9 cellular contexts compared by ENCODE assay signal in genomic region chr6:31701666-31702420, GRCh38. TPM values are rescaled to one million over a fixed set of nuclear protein-coding genes. Genes with fewer than 3 reads are reported as not detected.
A peak's percentile ranks its signal among the peaks of the same experiment; 100 is the strongest.
DNase-seq lines count a peak whose midpoint lies in the region; ATAC-seq and TF ChIP-seq lines count a peak whose summit lies in the region.
"Had no signal": no experiment of that assay in that cellular context is flagged by ENCODE, and none has a peak within 500 bp of the region (broad histone marks: within the 10 kb centered on the region; RNA-seq: fewer than 3 reads in every experiment).

No MANE protein-coding gene starts in this region.

- peak overlapping the region in 1 of 2 experiments; percentile 19 for H3K14ac ChIP-seq in mesenchymal stem cell (ENCODE audit: low read length in 2 of 2)

- no peaks in the 10 kb centered on the region for H3K9me3 Mint-ChIP-seq in chondrocyte (ENCODE audit: low read depth)

- H3K27me3 ChIP-seq in mesenchymal stem cell (ENCODE audit: control insufficient read depth in 1 of 2, insufficient read depth in 1 of 2, low read length in 2 of 2), result no peaks in the 10 kb centered on the region

- TF ChIP-seq CTCF in chondrocyte (IDR thresholded peaks at IDR 0.05), result no peak

- H2BK120ac ChIP-seq in mesenchymal stem cell (ENCODE audit: low read depth, low read length), result no peak overlapping the region

- no peak overlapping the region for H2BK5ac ChIP-seq in mesenchymal stem cell (ENCODE audit: low read depth, low read length, poor library complexity, severe bottlenecking)

- peak overlapping the region in 1 of 2 experiments; percentile 41 for H3K18ac ChIP-seq in mesenchymal stem cell (ENCODE audit: low read depth in 1 of 2, low read length in 2 of 2)

- peak overlapping the region; percentile 69 for H3K9ac ChIP-seq in ES-I3 (ENCODE audit: low read depth, low read length)
- H3K9ac ChIP-seq in mesenchymal stem cell (ENCODE audit: low read length), result peak overlapping the region; percentile 98

- WGBS in mesenchymal stem cell, result 45% methylated on average over 8 of the region's 8 CpGs

- H3K36me3 ChIP-seq in ES-I3 (ENCODE audit: insufficient read depth, low read length) (0 out of 2 replicates have a peak, but pooled peaks cover 3% of the 10 kb centered on the region), mesenchymal stem cell (ENCODE audit: control insufficient read depth in 1 of 2, insufficient read depth in 2 of 2, low read depth in 1 of 2, low read length in 2 of 2) (peaks cover 13 to 20% of the 10 kb centered on the region in 2 experiments)

- no peak overlapping the region for H2AFZ ChIP-seq in mesenchymal stem cell (ENCODE audit: low read depth, low read length)

- H3K36me3 Mint-ChIP-seq in chondrocyte (ENCODE audit: low read depth), result peaks cover 2% of the 10 kb centered on the region

- peaks cover 26% of the 10 kb centered on the region for H3K4me1 Mint-ChIP-seq in chondrocyte (ENCODE audit: low read depth)

- H3K4me1 ChIP-seq in ES-I3 (ENCODE audit: insufficient read depth, low read length), result peaks cover 7% of the 10 kb centered on the region; the same call in 1 of the 2 replicates
- peaks cover 15% of the 10 kb centered on the region for H3K4me1 ChIP-seq in mesenchymal stem cell (ENCODE audit: control insufficient read depth, insufficient read depth, low read depth, low read length)

- H2BK12ac ChIP-seq in mesenchymal stem cell (ENCODE audit: low read length in 2 of 2), result no peak overlapping the region

- H3K4me3 ChIP-seq in mesenchymal stem cell (ENCODE audit: insufficient read depth in 1 of 2, low read depth in 1 of 2, low read length in 2 of 2), result peak overlapping the region; percentile 21 to 97

- H3K9me3 ChIP-seq in ES-I3 (ENCODE audit: control insufficient read depth, insufficient read depth, low read length), result no peaks in the 10 kb centered on the region
- H3K9me3 ChIP-seq in mesenchymal stem cell (ENCODE audit: control insufficient read depth, low read length), result no peaks in the 10 kb centered on the region

- H2AK5ac ChIP-seq in mesenchymal stem cell (ENCODE audit: low read length, severe bottlenecking), result no peak overlapping the region

- peak overlapping the region; percentile 98 for H3K27ac Mint-ChIP-seq in chondrocyte (ENCODE audit: unreplicated experiment)

- H3K23ac ChIP-seq in mesenchymal stem cell (ENCODE audit: low read length in 2 of 2), result no peak overlapping the region

- ATAC-seq in GM21423 (IDR thresholded peaks at IDR 0.05; ENCODE audit: unreplicated experiment) (no peak), HG02588 (IDR thresholded peaks at IDR 0.05; ENCODE audit: unreplicated experiment) (no peak)

- H3K27me3 Mint-ChIP-seq in chondrocyte (ENCODE audit: low read depth), result no peaks in the 10 kb centered on the region

- DNase-seq in NCI-H2196 treated with DMSO at 0.1 percent for 48 hours (lab: John Stamatoyannopoulos, UW; ENCODE audit: unreplicated experiment) (peak; percentile 37), chondrocyte (ENCODE audit: low spot score) (no peak), mesenchymal stem cell (peak; percentile 66), glomerular visceral epithelial cell (ENCODE audit: extremely low spot score) (no peak), RKO (ENCODE audit: low spot score) (no peak)

- H4K8ac ChIP-seq in mesenchymal stem cell (ENCODE audit: low read length), result no peak overlapping the region

- peak overlapping the region; percentile 99 for H3K4me3 Mint-ChIP-seq in chondrocyte (ENCODE audit: unreplicated experiment)

- no peak overlapping the region for H4K91ac ChIP-seq in mesenchymal stem cell (ENCODE audit: low read length)

- peak overlapping the region; percentile 76 for H2BK15ac ChIP-seq in mesenchymal stem cell (ENCODE audit: low read depth, poor library complexity, severe bottlenecking)

- peaks cover 18% of the 10 kb centered on the region for H3K79me1 ChIP-seq in mesenchymal stem cell (replicated peaks; ENCODE audit: low read length, poor library complexity, severe bottlenecking)

- H3K27ac ChIP-seq in mesenchymal stem cell (ENCODE audit: low read length, poor library complexity, severe bottlenecking), result no peak overlapping the region

- peak overlapping the region in 1 of 2 experiments; percentile 15 for H3K4ac ChIP-seq in mesenchymal stem cell (ENCODE audit: low read depth in 1 of 2, low read length in 2 of 2)

- H3K4me2 ChIP-seq in mesenchymal stem cell (ENCODE audit: low read length, poor library complexity, severe bottlenecking), result peak overlapping the region; percentile 70

RNA-seq across cellular contexts. Expression of gene ABHD16A, which starts 1.3 kb away (rescaled TPM):
- 27.8 to 33.9 TPM (median 32.3 TPM) in 3 replicates for total RNA-seq in chondrocyte
- 36.9 TPM for polyA plus RNA-seq in mesenchymal stem cell (2013, experiment 1 of 2)
- 39.6 TPM for polyA plus RNA-seq in mesenchymal stem cell (2013, experiment 2 of 2)

RNA-seq across cellular contexts. Expression of gene LY6G6F, which starts 4.8 kb away (rescaled TPM):
- not detected in 3 replicates for total RNA-seq in chondrocyte
- polyA plus RNA-seq in mesenchymal stem cell (2013, experiment 1 of 2), result not detected
- not detected for polyA plus RNA-seq in mesenchymal stem cell (2013, experiment 2 of 2)
- total RNA-seq: subcutaneous adipose tissue had no signal

RNA-seq across cellular contexts. Expression of gene LY6G6D, which starts 13.3 kb away (rescaled TPM):
- total RNA-seq in chondrocyte, result not detected in 3 replicates
- polyA plus RNA-seq in mesenchymal stem cell (2013, experiment 1 of 2), result not detected
- not detected for polyA plus RNA-seq in mesenchymal stem cell (2013, experiment 2 of 2)
- total RNA-seq: subcutaneous adipose tissue had no signal

RNA-seq across cellular contexts. Expression of gene LY6G6C, which starts 19.7 kb away (rescaled TPM):
- total RNA-seq in chondrocyte, result 0.30 TPM in 1 of 3 replicates, not detected in the others
- polyA plus RNA-seq in mesenchymal stem cell (2013, experiment 1 of 2), result 0.07 TPM
- 0.10 TPM for polyA plus RNA-seq in mesenchymal stem cell (2013, experiment 2 of 2)
- total RNA-seq: subcutaneous adipose tissue had no signal

RNA-seq across cellular contexts. Expression of gene LY6G5C, which starts 21.0 kb away (rescaled TPM):
- 1.3 to 3.6 TPM (median 2.4 TPM) in 3 replicates for total RNA-seq in chondrocyte
- 2.9 TPM for polyA plus RNA-seq in mesenchymal stem cell (2013, experiment 1 of 2)
- polyA plus RNA-seq in mesenchymal stem cell (2013, experiment 2 of 2), result 2.6 TPM

Comparison
In these comparisons a context has a peak if more than half of its experiments do, and no peak if none do; other contexts are left out.
1. DNase-seq: peak in NCI-H2196 treated with DMSO at 0.1 percent for 48 hours (single experiment) and mesenchymal stem cell (single experiment); none in chondrocyte (single experiment), glomerular visceral epithelial cell (single experiment) and RKO (single experiment).